Comparison of ENCODE assay signal across 12 cellular contexts in genomic region chr20:54345301-54345724, GRCh38.
DNase-seq lines count a peak whose midpoint lies in the region; ATAC-seq, FAIRE-seq and TF ChIP-seq lines count a peak whose summit lies in the region.
"Had no signal": no experiment of that assay in that cellular context is flagged by ENCODE, and none has a peak within 500 bp of the region (broad histone marks: within the 10 kb centered on the region; RNA-seq: fewer than 3 reads in every experiment).

No MANE protein-coding gene starts in this region.

- no peaks in the 10 kb centered on the region for H3K36me3 ChIP-seq in fibroblast of lung (ENCODE audit: control insufficient read depth, insufficient read depth, low read length)
- no peaks in the 10 kb centered on the region for H3K36me3 ChIP-seq in Peyer's patch

- H3K4me3 ChIP-seq in fibroblast of lung (replicated peaks in 1 of 4; ENCODE audit: control extremely low read depth in 1 of 4, insufficient read depth in 1 of 4, low read depth in 3 of 4, low read length in 4 of 4): no peak overlapping the region
- H3K4me3 ChIP-seq in Peyer's patch: no peak overlapping the region

- peak; percentile 59 for ATAC-seq in GM21390 (IDR thresholded peaks at IDR 0.05; ENCODE audit: unreplicated experiment)
- no peak for ATAC-seq in natural killer cell treated with Interleukin-12 subunit alpha and Interleukin-12 subunit beta and Interleukin-15 and Interleukin-18, amount 100 ng/mL, for 72 hours

- in situ Hi-C loops in ACHN (cut with HindIII; ENCODE audit: low pct_ligation_motif_present, low pct_unique_long_range_greater_than_20kb, low sequenced_read_pairs): no loop called here

- H3K4me1 Mint-ChIP-seq in natural killer cell treated with Interleukin-12 subunit alpha and Interleukin-12 subunit beta and Interleukin-15 and Interleukin-18, amount 100 ng/mL, for 72 hours (ENCODE audit: low read depth in 2 of 2): no peaks in the 10 kb centered on the region

- H3K36me3 Mint-ChIP-seq in natural killer cell treated with Interleukin-12 subunit alpha and Interleukin-12 subunit beta and Interleukin-15 and Interleukin-18, amount 100 ng/mL, for 72 hours: no peaks in the 10 kb centered on the region

- H3K79me2 ChIP-seq in fibroblast of lung (ENCODE audit: control insufficient read depth, insufficient read depth, low read length): no peaks in the 10 kb centered on the region

- DNase-seq in ACHN (peak; percentile 20), M059J (ENCODE audit: low read depth) (peak; percentile 90), fibroblast of lung (ENCODE audit: low read depth in 2 of 2) (peak; percentile 87 to 91), GF-D8 (lab: John Stamatoyannopoulos, UW) (no peak), H54 (ENCODE audit: insufficient read length, low spot score) (no peak), Peyer's patch (no peak)
- DNase-seq in natural killer cell treated with Interleukin-12 subunit alpha and Interleukin-12 subunit beta and Interleukin-15 and Interleukin-18, amount 100 ng/mL, for 72 hours (ENCODE audit: low spot score): no peak
- DNase-seq: activated CD4-positive, alpha-beta T cell treated with anti-CD3 and anti-CD28 coated beads for 4 hours; DMS79; head of caudate nucleus had no signal

- H3K9ac ChIP-seq in fibroblast of lung (ENCODE audit: insufficient read depth, low read length): no peak overlapping the region
- H3K9ac ChIP-seq: KMS-11 had no signal

- TF ChIP-seq POLR2A in H54 (IDR thresholded peaks at IDR 0.05; ENCODE audit: low read depth, low read length) (no peak), Peyer's patch (IDR thresholded peaks at IDR 0.05) (no peak)

- H3K4me1 ChIP-seq in fibroblast of lung (ENCODE audit: control insufficient read depth, extremely low read depth, insufficient read depth, low read length): peaks cover 3% of the 10 kb centered on the region
- H3K4me1 ChIP-seq in Peyer's patch: no peaks in the 10 kb centered on the region

- H3K27me3 Mint-ChIP-seq in natural killer cell treated with Interleukin-12 subunit alpha and Interleukin-12 subunit beta and Interleukin-15 and Interleukin-18, amount 100 ng/mL, for 72 hours: peaks cover 13 to 26% of the 10 kb centered on the region in 2 donors

- TF ChIP-seq CTCF in fibroblast of lung (conservative IDR thresholded peaks at IDR 0.05 in 1 of 2, IDR thresholded peaks at IDR 0.05 in 1 of 2; ENCODE audit: low read depth in 1 of 2, low read length in 2 of 2): no peak
- no peak for TF ChIP-seq CTCF in Peyer's patch (IDR thresholded peaks at IDR 0.05)

- H3K27me3 ChIP-seq in fibroblast of lung (ENCODE audit: control insufficient read depth, insufficient read depth, low read length): no peaks in the 10 kb centered on the region
- no peaks in the 10 kb centered on the region for H3K27me3 ChIP-seq in Peyer's patch

- no peak overlapping the region for H3K27ac Mint-ChIP-seq in natural killer cell treated with Interleukin-12 subunit alpha and Interleukin-12 subunit beta and Interleukin-15 and Interleukin-18, amount 100 ng/mL, for 72 hours

- H3K9me3 ChIP-seq in fibroblast of lung (ENCODE audit: control insufficient read depth, insufficient read depth, low read depth, low read length): no peaks in the 10 kb centered on the region
- H3K9me3 ChIP-seq in Peyer's patch: no peaks in the 10 kb centered on the region

- no peak overlapping the region for H3K4me3 Mint-ChIP-seq in natural killer cell treated with Interleukin-12 subunit alpha and Interleukin-12 subunit beta and Interleukin-15 and Interleukin-18, amount 100 ng/mL, for 72 hours

- H3K4me2 ChIP-seq in fibroblast of lung (ENCODE audit: extremely low read depth, insufficient read depth, low read length): peak overlapping the region; percentile 11
- H3K4me2 ChIP-seq: KMS-11 had no signal

- no peaks in the 10 kb centered on the region for H4K20me1 ChIP-seq in fibroblast of lung (ENCODE audit: control insufficient read depth, extremely low read depth, insufficient read depth, low read length)

- H2AFZ ChIP-seq in fibroblast of lung (ENCODE audit: low read length): no peak overlapping the region

- H3K9me3 Mint-ChIP-seq in natural killer cell treated with Interleukin-12 subunit alpha and Interleukin-12 subunit beta and Interleukin-15 and Interleukin-18, amount 100 ng/mL, for 72 hours: no peaks in the 10 kb centered on the region

- H3K27ac ChIP-seq in fibroblast of lung (ENCODE audit: insufficient read depth, low read length) (no peak overlapping the region), Peyer's patch (no peak overlapping the region)
- H3K27ac ChIP-seq: KMS-11 had no signal

- FAIRE-seq in H54 (lab: Jason Lieb, UNC): no peak

Comparison
In these comparisons a context has a peak if more than half of its experiments do, and no peak if none do; other contexts are left out.
1. DNase-seq: peak in ACHN (single experiment), M059J (single experiment) and fibroblast of lung (2 of 2); none in natural killer cell treated with Interleukin-12 subunit alpha and Interleukin-12 subunit beta and Interleukin-15 and Interleukin-18, amount 100 ng/mL, for 72 hours (single experiment), GF-D8 (single experiment), H54 (single experiment) and Peyer's patch (0 of 3).